Comparison of ENCODE assay signal across 8 cellular contexts in genomic region chr6:158869010-158869603, GRCh38. TPM values are rescaled to one million over a fixed set of nuclear protein-coding genes. Genes with fewer than 3 reads are reported as not detected.
A peak's percentile ranks its signal among the peaks of the same experiment; 100 is the strongest.
DNase-seq lines count a peak whose midpoint lies in the region; ATAC-seq and TF ChIP-seq lines count a peak whose summit lies in the region.

No MANE protein-coding gene starts in this region.

- no peaks in the 10 kb centered on the region for H4K20me1 ChIP-seq in Karpas-422 (ENCODE audit: insufficient read depth, low read depth, low read length)

- H3K79me2 ChIP-seq in Karpas-422 (ENCODE audit: low read length): no peaks in the 10 kb centered on the region

- peak overlapping the region; percentile 55 to 67 for H3K4me3 ChIP-seq in CD4-positive, alpha-beta memory T cell (ENCODE audit: low read length in 2 of 2)
- H3K4me3 ChIP-seq in Karpas-422 (ENCODE audit: low read length) (peak overlapping the region; percentile 59), gastroesophageal sphincter (peak overlapping the region; percentile 8 to 53), retinal pigment epithelial cell (ENCODE audit: low read length) (peak overlapping the region; percentile 37)

- H3K4me1 Mint-ChIP-seq in CD4-positive, alpha-beta memory T cell: peaks cover 12 to 39% (median 22%) of the 10 kb centered on the region in 4 donors

- H3K36me3 Mint-ChIP-seq in CD4-positive, alpha-beta memory T cell: peaks cover 0 to 4% of the 10 kb centered on the region in 2 donors

- peak in 1 of 2 donors; percentile 39 for TF ChIP-seq POLR2A in gastroesophageal sphincter (IDR thresholded peaks at IDR 0.05)

- peak overlapping the region; percentile 89 to 96 (median 92) for H3K4me3 Mint-ChIP-seq in CD4-positive, alpha-beta memory T cell

- peaks cover 20% of the 10 kb centered on the region for H3K4me1 ChIP-seq in CD4-positive, alpha-beta memory T cell (ENCODE audit: insufficient read depth, low read length)
- peaks cover 71% of the 10 kb centered on the region for H3K4me1 ChIP-seq in Karpas-422 (ENCODE audit: low read length)
- peaks cover 0 to 16% (median 0%) of the 10 kb centered on the region in 3 donors for H3K4me1 ChIP-seq in gastroesophageal sphincter

- H3K9ac ChIP-seq in Karpas-422 (ENCODE audit: low read length): peak overlapping the region; percentile 76

- H3K27ac ChIP-seq in CD4-positive, alpha-beta memory T cell (ENCODE audit: low read depth, low read length): peak overlapping the region; percentile 97
- H3K27ac ChIP-seq in Karpas-422 (ENCODE audit: low read length) (peak overlapping the region; percentile 98), VCaP (peak overlapping the region; percentile 82), gastroesophageal sphincter (peak overlapping the region; percentile 88 to 92 (median 90))

- CTCF ChIA-PET in CD4-positive, alpha-beta memory T cell (lab: Charles Lee; ENCODE audit: partially characterized antibody): interaction anchor here (0.8 to 7.8 kb wide), 22 partner anchors 11 to 350 kb away, joined by 3 to 58 read pairs (median 4); partner anchors contain the start of gene EZR

- no peaks in the 10 kb centered on the region for H3K27me3 ChIP-seq in CD4-positive, alpha-beta memory T cell (ENCODE audit: insufficient read depth, low read length)
- H3K27me3 ChIP-seq in Karpas-422 (ENCODE audit: low read length): no peaks in the 10 kb centered on the region
- H3K27me3 ChIP-seq in gastroesophageal sphincter: no peaks in the 10 kb centered on the region

- H3K4me2 ChIP-seq in Karpas-422 (ENCODE audit: low read depth, low read length, poor library complexity, severe bottlenecking): peak overlapping the region; percentile 72

- peak overlapping the region; percentile 17; the same call in 1 of the 2 replicates for H2AFZ ChIP-seq in Karpas-422 (ENCODE audit: low read length)

- no peaks in the 10 kb centered on the region for H3K9me3 ChIP-seq in CD4-positive, alpha-beta memory T cell (ENCODE audit: control insufficient read depth in 1 of 2, low read length in 2 of 2)
- H3K9me3 ChIP-seq in Karpas-422 (ENCODE audit: low read length) (no peaks in the 10 kb centered on the region), gastroesophageal sphincter (no peaks in the 10 kb centered on the region)

- peak in 1 of 5 donors; percentile 96 for DNase-seq in CD4-positive, alpha-beta memory T cell
- DNase-seq in Karpas-422 (peak; percentile 61), retinal pigment epithelial cell (ENCODE audit: low read depth) (peak; percentile 66)

- peak overlapping the region; percentile 98 to 100 (median 100) for H3K27ac Mint-ChIP-seq in CD4-positive, alpha-beta memory T cell

- no peaks in the 10 kb centered on the region for H3K36me3 ChIP-seq in CD4-positive, alpha-beta memory T cell (ENCODE audit: insufficient read depth, low read length)
- no peaks in the 10 kb centered on the region for H3K36me3 ChIP-seq in Karpas-422 (ENCODE audit: insufficient read depth, low read length)
- H3K36me3 ChIP-seq in gastroesophageal sphincter: no peaks in the 10 kb centered on the region

- POLR2A ChIA-PET in CD4-positive, alpha-beta memory T cell (lab: Charles Lee; ENCODE audit: partially characterized antibody): interaction anchor here (0.6 to 8.5 kb wide), 64 partner anchors 8 to 310 kb away, joined by 3 to 544 read pairs (median 7); partner anchors contain the start of genes DYNLT1, EZR, RSPH3 and SYTL3

- peaks cover 0 to 2% (median 0%) of the 10 kb centered on the region in 8 donors for H3K9me3 Mint-ChIP-seq in CD4-positive, alpha-beta memory T cell

- no peaks in the 10 kb centered on the region for H3K9me2 ChIP-seq in Karpas-422 (replicated peaks; ENCODE audit: insufficient read depth, low read length)

- ATAC-seq in GM19328 (IDR thresholded peaks at IDR 0.05; ENCODE audit: unreplicated experiment) (peak; percentile 30), gastroesophageal sphincter (peak; percentile 68), GM18909 (IDR thresholded peaks at IDR 0.05; ENCODE audit: poor library complexity, unreplicated experiment) (no peak), GM18517 (IDR thresholded peaks at IDR 0.05; ENCODE audit: unreplicated experiment) (no peak)

- TF ChIP-seq CTCF in VCaP (conservative IDR thresholded peaks at IDR 0.05) (no peak), gastroesophageal sphincter (IDR thresholded peaks at IDR 0.05) (no peak), retinal pigment epithelial cell (conservative IDR thresholded peaks at IDR 0.05; ENCODE audit: low read depth, low read length) (no peak)

- H3K27me3 Mint-ChIP-seq in CD4-positive, alpha-beta memory T cell: no peaks in the 10 kb centered on the region

- 16 to 20% methylated on average over 4 to 19 of the region's 19 CpGs for WGBS in gastroesophageal sphincter (ENCODE audit: low coverage in 1 of 2), 2 donors

- intact Hi-C loops in CD4-positive, alpha-beta memory T cell (cut with micrococcal nuclease): loop anchor here (1.0 to 5.0 kb wide), 4 partner anchors 16 to 1487 kb away; partner anchors contain the start of gene ZDHHC14

- no peak for TF ChIP-seq EP300 in gastroesophageal sphincter (IDR thresholded peaks at IDR 0.05)

RNA-seq across cellular contexts. Expression of gene EZR, which starts 49.9 kb away (rescaled TPM):
- 100 to 1,000 TPM; 264 to 277 TPM for total RNA-seq in CD4-positive, alpha-beta memory T cell
- 100 to 1,000 TPM; 260 to 268 TPM for polyA plus RNA-seq in CD4-positive, alpha-beta memory T cell
- total RNA-seq in Karpas-422 (2014; rRNA removed; shearing (Covaris generic); ENCODE audit: low replicate concordance): 88.5 and 185 TPM in 2 replicates
- 100 to 1,000 TPM in 3 of 4 donors, 10 to 100 TPM in 1; 88.0 to 190 (median 177) TPM for total RNA-seq in gastroesophageal sphincter

Comparison
In these comparisons a context has a peak if more than half of its experiments do, and no peak if none do; other contexts are left out.
1. ATAC-seq: peak in GM19328 (single experiment) and gastroesophageal sphincter (single experiment); none in GM18909 (single experiment) and GM18517 (single experiment).
2. Peak in every context shown above with its lines, with median percentiles within 50 percentile points of each other: H3K27ac ChIP-seq and H3K4me3 ChIP-seq.